Comparison of ENCODE assay signal across 1 cellular context in genomic region chr6:13710552-13711383, GRCh38.
TF ChIP-seq lines count a peak whose summit lies in the region.

No MANE protein-coding gene starts in this region.

TF ChIP-seq in K562, 482 proteins besides CTCF, POLR2A, EP300 and RAD21 (continued from another document and continues in another):
- TF ChIP-seq, protein P1, sequence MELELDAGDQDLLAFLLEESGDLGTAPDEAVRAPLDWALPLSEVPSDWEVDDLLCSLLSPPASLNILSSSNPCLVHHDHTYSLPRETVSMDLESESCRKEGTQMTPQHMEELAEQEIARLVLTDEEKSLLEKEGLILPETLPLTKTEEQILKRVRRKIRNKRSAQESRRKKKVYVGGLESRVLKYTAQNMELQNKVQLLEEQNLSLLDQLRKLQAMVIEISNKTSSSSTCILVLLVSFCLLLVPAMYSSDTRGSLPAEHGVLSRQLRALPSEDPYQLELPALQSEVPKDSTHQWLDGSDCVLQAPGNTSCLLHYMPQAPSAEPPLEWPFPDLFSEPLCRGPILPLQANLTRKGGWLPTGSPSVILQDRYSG (tag; conservative IDR thresholded peaks at IDR 0.05; ENCODE audit: low read depth): no peak
- no peak for TF ChIP-seq CBFA2T3 (IDR thresholded peaks at IDR 0.05)
- TF ChIP-seq, protein P2, sequence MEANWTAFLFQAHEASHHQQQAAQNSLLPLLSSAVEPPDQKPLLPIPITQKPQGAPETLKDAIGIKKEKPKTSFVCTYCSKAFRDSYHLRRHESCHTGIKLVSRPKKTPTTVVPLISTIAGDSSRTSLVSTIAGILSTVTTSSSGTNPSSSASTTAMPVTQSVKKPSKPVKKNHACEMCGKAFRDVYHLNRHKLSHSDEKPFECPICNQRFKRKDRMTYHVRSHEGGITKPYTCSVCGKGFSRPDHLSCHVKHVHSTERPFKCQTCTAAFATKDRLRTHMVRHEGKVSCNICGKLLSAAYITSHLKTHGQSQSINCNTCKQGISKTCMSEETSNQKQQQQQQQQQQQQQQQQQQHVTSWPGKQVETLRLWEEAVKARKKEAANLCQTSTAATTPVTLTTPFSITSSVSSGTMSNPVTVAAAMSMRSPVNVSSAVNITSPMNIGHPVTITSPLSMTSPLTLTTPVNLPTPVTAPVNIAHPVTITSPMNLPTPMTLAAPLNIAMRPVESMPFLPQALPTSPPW (CRISPR knock-in tag; IDR thresholded peaks at IDR 0.05): peak; percentile 62; the same call in 1 of the 2 replicates
- TF ChIP-seq TRIM28 (IDR thresholded peaks at IDR 0.05): no peak
- peak; percentile 52; the same call in 1 of the 2 replicates for TF ChIP-seq EHMT2 (IDR thresholded peaks at IDR 0.05)
- TF ChIP-seq TAL1 (IDR thresholded peaks at IDR 0.05): no peak
- 0 out of 2 replicates have a peak, but pooled peaks have one; percentile 20 for TF ChIP-seq ZNF589 (CRISPR knock-in tag; IDR thresholded peaks at IDR 0.05; ENCODE audit: low read depth)
- TF ChIP-seq, protein P3, sequence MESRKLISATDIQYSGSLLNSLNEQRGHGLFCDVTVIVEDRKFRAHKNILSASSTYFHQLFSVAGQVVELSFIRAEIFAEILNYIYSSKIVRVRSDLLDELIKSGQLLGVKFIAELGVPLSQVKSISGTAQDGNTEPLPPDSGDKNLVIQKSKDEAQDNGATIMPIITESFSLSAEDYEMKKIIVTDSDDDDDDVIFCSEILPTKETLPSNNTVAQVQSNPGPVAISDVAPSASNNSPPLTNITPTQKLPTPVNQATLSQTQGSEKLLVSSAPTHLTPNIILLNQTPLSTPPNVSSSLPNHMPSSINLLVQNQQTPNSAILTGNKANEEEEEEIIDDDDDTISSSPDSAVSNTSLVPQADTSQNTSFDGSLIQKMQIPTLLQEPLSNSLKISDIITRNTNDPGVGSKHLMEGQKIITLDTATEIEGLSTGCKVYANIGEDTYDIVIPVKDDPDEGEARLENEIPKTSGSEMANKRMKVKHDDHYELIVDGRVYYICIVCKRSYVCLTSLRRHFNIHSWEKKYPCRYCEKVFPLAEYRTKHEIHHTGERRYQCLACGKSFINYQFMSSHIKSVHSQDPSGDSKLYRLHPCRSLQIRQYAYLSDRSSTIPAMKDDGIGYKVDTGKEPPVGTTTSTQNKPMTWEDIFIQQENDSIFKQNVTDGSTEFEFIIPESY (CRISPR knock-in tag; IDR thresholded peaks at IDR 0.05): 0 out of 2 replicates have a peak, but pooled peaks have one; percentile 27
- 0 out of 4 replicates have a peak, but pooled peaks of 1 of the 2 experiments have one; percentile 11 for TF ChIP-seq KDM1A (IDR thresholded peaks at IDR 0.05)
- TF ChIP-seq, protein P4, sequence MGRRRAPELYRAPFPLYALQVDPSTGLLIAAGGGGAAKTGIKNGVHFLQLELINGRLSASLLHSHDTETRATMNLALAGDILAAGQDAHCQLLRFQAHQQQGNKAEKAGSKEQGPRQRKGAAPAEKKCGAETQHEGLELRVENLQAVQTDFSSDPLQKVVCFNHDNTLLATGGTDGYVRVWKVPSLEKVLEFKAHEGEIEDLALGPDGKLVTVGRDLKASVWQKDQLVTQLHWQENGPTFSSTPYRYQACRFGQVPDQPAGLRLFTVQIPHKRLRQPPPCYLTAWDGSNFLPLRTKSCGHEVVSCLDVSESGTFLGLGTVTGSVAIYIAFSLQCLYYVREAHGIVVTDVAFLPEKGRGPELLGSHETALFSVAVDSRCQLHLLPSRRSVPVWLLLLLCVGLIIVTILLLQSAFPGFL (CRISPR knock-in tag; IDR thresholded peaks at IDR 0.05): no peak; the same call in 1 of the 2 replicates
- peak; percentile 67 for TF ChIP-seq CXXC5 (CRISPR knock-in tag; IDR thresholded peaks at IDR 0.05)
- TF ChIP-seq ERF (CRISPR knock-in tag; IDR thresholded peaks at IDR 0.05): peak; percentile 9; the same call in 1 of the 2 replicates
- no peak for TF ChIP-seq SP2 (IDR thresholded peaks at IDR 0.05; ENCODE audit: extremely low read depth, low read depth, low read length, poor library complexity, severe bottlenecking)
- TF ChIP-seq SRSF3 (IDR thresholded peaks at IDR 0.05; ENCODE audit: insufficient read depth, low read length): no peak
- 0 out of 2 replicates have a peak, but pooled peaks have one; percentile 45 for TF ChIP-seq ZNF165 (CRISPR knock-in tag; IDR thresholded peaks at IDR 0.05; ENCODE audit: borderline replicate concordance)
- TF ChIP-seq ZNF124 (CRISPR knock-in tag; IDR thresholded peaks at IDR 0.05): no peak
- TF ChIP-seq, protein P5, sequence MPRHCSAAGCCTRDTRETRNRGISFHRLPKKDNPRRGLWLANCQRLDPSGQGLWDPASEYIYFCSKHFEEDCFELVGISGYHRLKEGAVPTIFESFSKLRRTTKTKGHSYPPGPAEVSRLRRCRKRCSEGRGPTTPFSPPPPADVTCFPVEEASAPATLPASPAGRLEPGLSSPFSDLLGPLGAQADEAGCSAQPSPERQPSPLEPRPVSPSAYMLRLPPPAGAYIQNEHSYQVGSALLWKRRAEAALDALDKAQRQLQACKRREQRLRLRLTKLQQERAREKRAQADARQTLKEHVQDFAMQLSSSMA (CRISPR knock-in tag; IDR thresholded peaks at IDR 0.05): no peak
- no peak for TF ChIP-seq SMARCC2 (IDR thresholded peaks at IDR 0.05; ENCODE audit: low read depth)
- TF ChIP-seq ATF3 (IDR thresholded peaks at IDR 0.05): no peak
- TF ChIP-seq ATF3 (CRISPR knock-in tag; conservative IDR thresholded peaks at IDR 0.05): no peak
- no peak for TF ChIP-seq HMG20B (CRISPR knock-in tag; IDR thresholded peaks at IDR 0.05)
- no peak for TF ChIP-seq RBM34 (IDR thresholded peaks at IDR 0.05; ENCODE audit: borderline replicate concordance, insufficient read depth, low read length)
- TF ChIP-seq DACH1 (IDR thresholded peaks at IDR 0.05; ENCODE audit: partially characterized antibody): no peak
- TF ChIP-seq ZNF584 (CRISPR knock-in tag; IDR thresholded peaks at IDR 0.05; ENCODE audit: low read depth): no peak
- TF ChIP-seq MTA2 (IDR thresholded peaks at IDR 0.05; ENCODE audit: low read depth): 0 out of 2 replicates have a peak, but pooled peaks have one; percentile 8
- peak; percentile 60; the same call in 1 of the 2 replicates for TF ChIP-seq C11orf30 (IDR thresholded peaks at IDR 0.05; ENCODE audit: low read depth)
- TF ChIP-seq RBFOX2 (IDR thresholded peaks at IDR 0.05; ENCODE audit: low read depth, low read length): peak; percentile 77
- no peak for TF ChIP-seq TCF3 (CRISPR knock-in tag; IDR thresholded peaks at IDR 0.05)
- no peak for TF ChIP-seq ELF2 (CRISPR knock-in tag; IDR thresholded peaks at IDR 0.05)
- peak; percentile 87; the same call in 1 of the 2 replicates for TF ChIP-seq CBX1 (IDR thresholded peaks at IDR 0.05; ENCODE audit: low read depth)
- no peak for TF ChIP-seq NFE2L1 (tag; IDR thresholded peaks at IDR 0.05; ENCODE audit: borderline replicate concordance, low read depth)
- TF ChIP-seq CCAR2 (IDR thresholded peaks at IDR 0.05; ENCODE audit: low read depth, low read length): no peak
- TF ChIP-seq U2AF1 (optimal IDR thresholded peaks at IDR 0.05; ENCODE audit: low read depth, low read length): no peak
- no peak for TF ChIP-seq DLX4 (CRISPR knock-in tag; IDR thresholded peaks at IDR 0.05)
- TF ChIP-seq, protein P6, sequence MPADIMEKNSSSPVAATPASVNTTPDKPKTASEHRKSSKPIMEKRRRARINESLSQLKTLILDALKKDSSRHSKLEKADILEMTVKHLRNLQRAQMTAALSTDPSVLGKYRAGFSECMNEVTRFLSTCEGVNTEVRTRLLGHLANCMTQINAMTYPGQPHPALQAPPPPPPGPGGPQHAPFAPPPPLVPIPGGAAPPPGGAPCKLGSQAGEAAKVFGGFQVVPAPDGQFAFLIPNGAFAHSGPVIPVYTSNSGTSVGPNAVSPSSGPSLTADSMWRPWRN (IDR thresholded peaks at IDR 0.05; ENCODE audit: low read depth): no peak; the same call in 1 of the 2 replicates
- TF ChIP-seq PHTF2 (CRISPR knock-in tag; IDR thresholded peaks at IDR 0.05): no peak
- TF ChIP-seq NFIC (IDR thresholded peaks at IDR 0.05): peak; percentile 19; the same call in 1 of the 2 replicates
- TF ChIP-seq ZNF764 (CRISPR knock-in tag; IDR thresholded peaks at IDR 0.05; ENCODE audit: low read depth): no peak
- TF ChIP-seq HDAC6 (IDR thresholded peaks at IDR 0.05; ENCODE audit: low read depth, low read length): 0 out of 2 replicates have a peak, but pooled peaks have one; percentile 41
- no peak for TF ChIP-seq ZNF347 (CRISPR knock-in tag; IDR thresholded peaks at IDR 0.05; ENCODE audit: low read depth)
- 0 out of 2 replicates have a peak, but pooled peaks have one; percentile 2 for TF ChIP-seq HMBOX1 (IDR thresholded peaks at IDR 0.05)
- TF ChIP-seq HNRNPH1 (optimal IDR thresholded peaks at IDR 0.05; ENCODE audit: low read depth, low read length): no peak
- TF ChIP-seq ZFP36 (IDR thresholded peaks at IDR 0.05; ENCODE audit: low read depth, low read length, partially characterized antibody): no peak
- TF ChIP-seq GABPB1 (CRISPR knock-in tag; IDR thresholded peaks at IDR 0.05): peak; percentile 57; the same call in 1 of the 2 replicates
- TF ChIP-seq TBL1XR1 (IDR thresholded peaks at IDR 0.05; ENCODE audit: low read length in 2 of 2): 0 out of 4 replicates have a peak, but pooled peaks of 1 of the 2 experiments have one; percentile 27
- TF ChIP-seq SP1 (CRISPR knock-in tag; IDR thresholded peaks at IDR 0.05): peak; percentile 40; the same call in 1 of the 2 replicates
- no peak for TF ChIP-seq ZNF280B (CRISPR knock-in tag; IDR thresholded peaks at IDR 0.05)
- TF ChIP-seq ATF7 (IDR thresholded peaks at IDR 0.05): peak; percentile 59; the same call in 1 of the 2 replicates
- no peak for TF ChIP-seq ZNF253 (CRISPR knock-in tag; conservative IDR thresholded peaks at IDR 0.05)
- TF ChIP-seq CHD1 (IDR thresholded peaks at IDR 0.05; ENCODE audit: low read length): peak; percentile 71
- TF ChIP-seq, protein P7, sequence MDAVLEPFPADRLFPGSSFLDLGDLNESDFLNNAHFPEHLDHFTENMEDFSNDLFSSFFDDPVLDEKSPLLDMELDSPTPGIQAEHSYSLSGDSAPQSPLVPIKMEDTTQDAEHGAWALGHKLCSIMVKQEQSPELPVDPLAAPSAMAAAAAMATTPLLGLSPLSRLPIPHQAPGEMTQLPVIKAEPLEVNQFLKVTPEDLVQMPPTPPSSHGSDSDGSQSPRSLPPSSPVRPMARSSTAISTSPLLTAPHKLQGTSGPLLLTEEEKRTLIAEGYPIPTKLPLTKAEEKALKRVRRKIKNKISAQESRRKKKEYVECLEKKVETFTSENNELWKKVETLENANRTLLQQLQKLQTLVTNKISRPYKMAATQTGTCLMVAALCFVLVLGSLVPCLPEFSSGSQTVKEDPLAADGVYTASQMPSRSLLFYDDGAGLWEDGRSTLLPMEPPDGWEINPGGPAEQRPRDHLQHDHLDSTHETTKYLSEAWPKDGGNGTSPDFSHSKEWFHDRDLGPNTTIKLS (IDR thresholded peaks at IDR 0.05; ENCODE audit: borderline replicate concordance, low read depth): peak; percentile 54; the same call in 1 of the 2 replicates
- 0 out of 2 replicates have a peak, but pooled peaks have one; percentile 18 for TF ChIP-seq PKNOX1 (IDR thresholded peaks at IDR 0.05)
- peak; percentile 80; the same call in 1 of the 2 replicates for TF ChIP-seq MTA3 (IDR thresholded peaks at IDR 0.05; ENCODE audit: borderline replicate concordance)
- no peak for TF ChIP-seq GTF2E2 (tag; IDR thresholded peaks at IDR 0.05)
- TF ChIP-seq BDP1 (IDR thresholded peaks at IDR 0.05; ENCODE audit: insufficient read depth, insufficient read length): no peak
- no peak for TF ChIP-seq ZNF395 (CRISPR knock-in tag; IDR thresholded peaks at IDR 0.05)
- no peak for TF ChIP-seq LEF1 (IDR thresholded peaks at IDR 0.05)
